2 cellular contexts compared by ENCODE assay signal in the genomic region with DNA sequence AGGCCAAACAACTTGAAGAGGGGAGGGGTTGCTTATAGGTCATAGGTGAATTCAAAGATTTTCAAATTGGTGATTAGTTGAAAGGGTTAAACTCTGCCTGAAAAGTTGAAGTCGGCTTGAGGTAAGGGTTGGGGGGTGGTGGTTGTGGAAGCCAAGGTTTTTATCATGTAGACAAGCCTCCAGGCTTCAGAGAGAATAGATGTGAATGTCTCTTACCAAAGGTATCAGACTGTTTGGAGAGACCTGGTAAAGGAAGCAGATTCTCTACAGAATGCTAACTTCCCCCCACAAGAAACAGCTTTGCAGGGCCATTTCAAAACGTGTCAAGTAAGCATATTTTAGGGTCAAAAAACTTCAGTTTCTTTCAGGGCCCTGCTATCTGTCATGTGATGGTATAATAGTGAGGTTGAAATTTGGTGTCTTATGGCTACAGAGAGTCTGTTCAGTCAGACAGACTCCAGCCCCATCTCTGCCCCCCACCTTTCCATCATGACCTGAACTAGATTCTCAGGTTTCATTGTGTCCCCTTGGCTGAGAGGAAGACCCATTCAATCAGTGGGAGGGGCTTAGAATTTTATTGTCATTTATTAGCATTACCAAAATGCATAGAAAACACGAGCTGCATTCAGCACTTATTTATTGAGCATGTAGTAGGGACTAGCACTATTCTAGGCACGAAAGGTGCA.
A peak's percentile ranks its signal among the peaks of the same experiment; 100 is the strongest.
TF ChIP-seq lines count a peak whose summit lies in the region.

No MANE protein-coding gene starts in this region.

TF ChIP-seq in IMR-90, 13 proteins besides CTCF, POLR2A, EP300 and RAD21:
- TF ChIP-seq FOS (IDR thresholded peaks at IDR 0.05; ENCODE audit: low read depth, low read length) = no peak
- TF ChIP-seq MAFK (IDR thresholded peaks at IDR 0.05; ENCODE audit: low read depth, low read length) = peak; percentile 74

TF ChIP-seq in H1, 55 proteins besides CTCF, POLR2A, EP300 and RAD21:
- TF ChIP-seq, protein P1, sequence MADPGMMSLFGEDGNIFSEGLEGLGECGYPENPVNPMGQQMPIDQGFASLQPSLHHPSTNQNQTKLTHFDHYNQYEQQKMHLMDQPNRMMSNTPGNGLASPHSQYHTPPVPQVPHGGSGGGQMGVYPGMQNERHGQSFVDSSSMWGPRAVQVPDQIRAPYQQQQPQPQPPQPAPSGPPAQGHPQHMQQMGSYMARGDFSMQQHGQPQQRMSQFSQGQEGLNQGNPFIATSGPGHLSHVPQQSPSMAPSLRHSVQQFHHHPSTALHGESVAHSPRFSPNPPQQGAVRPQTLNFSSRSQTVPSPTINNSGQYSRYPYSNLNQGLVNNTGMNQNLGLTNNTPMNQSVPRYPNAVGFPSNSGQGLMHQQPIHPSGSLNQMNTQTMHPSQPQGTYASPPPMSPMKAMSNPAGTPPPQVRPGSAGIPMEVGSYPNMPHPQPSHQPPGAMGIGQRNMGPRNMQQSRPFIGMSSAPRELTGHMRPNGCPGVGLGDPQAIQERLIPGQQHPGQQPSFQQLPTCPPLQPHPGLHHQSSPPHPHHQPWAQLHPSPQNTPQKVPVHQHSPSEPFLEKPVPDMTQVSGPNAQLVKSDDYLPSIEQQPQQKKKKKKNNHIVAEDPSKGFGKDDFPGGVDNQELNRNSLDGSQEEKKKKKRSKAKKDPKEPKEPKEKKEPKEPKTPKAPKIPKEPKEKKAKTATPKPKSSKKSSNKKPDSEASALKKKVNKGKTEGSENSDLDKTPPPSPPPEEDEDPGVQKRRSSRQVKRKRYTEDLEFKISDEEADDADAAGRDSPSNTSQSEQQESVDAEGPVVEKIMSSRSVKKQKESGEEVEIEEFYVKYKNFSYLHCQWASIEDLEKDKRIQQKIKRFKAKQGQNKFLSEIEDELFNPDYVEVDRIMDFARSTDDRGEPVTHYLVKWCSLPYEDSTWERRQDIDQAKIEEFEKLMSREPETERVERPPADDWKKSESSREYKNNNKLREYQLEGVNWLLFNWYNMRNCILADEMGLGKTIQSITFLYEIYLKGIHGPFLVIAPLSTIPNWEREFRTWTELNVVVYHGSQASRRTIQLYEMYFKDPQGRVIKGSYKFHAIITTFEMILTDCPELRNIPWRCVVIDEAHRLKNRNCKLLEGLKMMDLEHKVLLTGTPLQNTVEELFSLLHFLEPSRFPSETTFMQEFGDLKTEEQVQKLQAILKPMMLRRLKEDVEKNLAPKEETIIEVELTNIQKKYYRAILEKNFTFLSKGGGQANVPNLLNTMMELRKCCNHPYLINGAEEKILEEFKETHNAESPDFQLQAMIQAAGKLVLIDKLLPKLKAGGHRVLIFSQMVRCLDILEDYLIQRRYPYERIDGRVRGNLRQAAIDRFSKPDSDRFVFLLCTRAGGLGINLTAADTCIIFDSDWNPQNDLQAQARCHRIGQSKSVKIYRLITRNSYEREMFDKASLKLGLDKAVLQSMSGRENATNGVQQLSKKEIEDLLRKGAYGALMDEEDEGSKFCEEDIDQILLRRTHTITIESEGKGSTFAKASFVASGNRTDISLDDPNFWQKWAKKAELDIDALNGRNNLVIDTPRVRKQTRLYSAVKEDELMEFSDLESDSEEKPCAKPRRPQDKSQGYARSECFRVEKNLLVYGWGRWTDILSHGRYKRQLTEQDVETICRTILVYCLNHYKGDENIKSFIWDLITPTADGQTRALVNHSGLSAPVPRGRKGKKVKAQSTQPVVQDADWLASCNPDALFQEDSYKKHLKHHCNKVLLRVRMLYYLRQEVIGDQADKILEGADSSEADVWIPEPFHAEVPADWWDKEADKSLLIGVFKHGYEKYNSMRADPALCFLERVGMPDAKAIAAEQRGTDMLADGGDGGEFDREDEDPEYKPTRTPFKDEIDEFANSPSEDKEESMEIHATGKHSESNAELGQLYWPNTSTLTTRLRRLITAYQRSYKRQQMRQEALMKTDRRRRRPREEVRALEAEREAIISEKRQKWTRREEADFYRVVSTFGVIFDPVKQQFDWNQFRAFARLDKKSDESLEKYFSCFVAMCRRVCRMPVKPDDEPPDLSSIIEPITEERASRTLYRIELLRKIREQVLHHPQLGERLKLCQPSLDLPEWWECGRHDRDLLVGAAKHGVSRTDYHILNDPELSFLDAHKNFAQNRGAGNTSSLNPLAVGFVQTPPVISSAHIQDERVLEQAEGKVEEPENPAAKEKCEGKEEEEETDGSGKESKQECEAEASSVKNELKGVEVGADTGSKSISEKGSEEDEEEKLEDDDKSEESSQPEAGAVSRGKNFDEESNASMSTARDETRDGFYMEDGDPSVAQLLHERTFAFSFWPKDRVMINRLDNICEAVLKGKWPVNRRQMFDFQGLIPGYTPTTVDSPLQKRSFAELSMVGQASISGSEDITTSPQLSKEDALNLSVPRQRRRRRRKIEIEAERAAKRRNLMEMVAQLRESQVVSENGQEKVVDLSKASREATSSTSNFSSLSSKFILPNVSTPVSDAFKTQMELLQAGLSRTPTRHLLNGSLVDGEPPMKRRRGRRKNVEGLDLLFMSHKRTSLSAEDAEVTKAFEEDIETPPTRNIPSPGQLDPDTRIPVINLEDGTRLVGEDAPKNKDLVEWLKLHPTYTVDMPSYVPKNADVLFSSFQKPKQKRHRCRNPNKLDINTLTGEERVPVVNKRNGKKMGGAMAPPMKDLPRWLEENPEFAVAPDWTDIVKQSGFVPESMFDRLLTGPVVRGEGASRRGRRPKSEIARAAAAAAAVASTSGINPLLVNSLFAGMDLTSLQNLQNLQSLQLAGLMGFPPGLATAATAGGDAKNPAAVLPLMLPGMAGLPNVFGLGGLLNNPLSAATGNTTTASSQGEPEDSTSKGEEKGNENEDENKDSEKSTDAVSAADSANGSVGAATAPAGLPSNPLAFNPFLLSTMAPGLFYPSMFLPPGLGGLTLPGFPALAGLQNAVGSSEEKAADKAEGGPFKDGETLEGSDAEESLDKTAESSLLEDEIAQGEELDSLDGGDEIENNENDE (IDR thresholded peaks at IDR 0.05; ENCODE audit: insufficient replicate concordance, low read length) = no peak
- TF ChIP-seq, protein P2, sequence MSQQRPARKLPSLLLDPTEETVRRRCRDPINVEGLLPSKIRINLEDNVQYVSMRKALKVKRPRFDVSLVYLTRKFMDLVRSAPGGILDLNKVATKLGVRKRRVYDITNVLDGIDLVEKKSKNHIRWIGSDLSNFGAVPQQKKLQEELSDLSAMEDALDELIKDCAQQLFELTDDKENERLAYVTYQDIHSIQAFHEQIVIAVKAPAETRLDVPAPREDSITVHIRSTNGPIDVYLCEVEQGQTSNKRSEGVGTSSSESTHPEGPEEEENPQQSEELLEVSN (IDR thresholded peaks at IDR 0.05) = no peak
- TF ChIP-seq HDAC6 (IDR thresholded peaks at IDR 0.05; ENCODE audit: low read depth, low read length) (no peak), JUND (IDR thresholded peaks at IDR 0.05; ENCODE audit: low read length) (no peak), CBX5 (IDR thresholded peaks at IDR 0.05; ENCODE audit: low read depth, low read length) (no peak), CTBP2 (IDR thresholded peaks at IDR 0.05; ENCODE audit: borderline replicate concordance, insufficient read depth, insufficient read length, low read length) (no peak), POU5F1 (IDR thresholded peaks at IDR 0.05; ENCODE audit: low read depth, low read length) (no peak), SP1 (IDR thresholded peaks at IDR 0.05; ENCODE audit: low read depth, low read length) (0 out of 2 replicates have a peak, but pooled peaks have one; percentile 17), BACH1 (IDR thresholded peaks at IDR 0.05; ENCODE audit: low read length) (no peak), ASH2L (IDR thresholded peaks at IDR 0.05; ENCODE audit: low read length) (peak; percentile 39), PHF8 (conservative IDR thresholded peaks at IDR 0.05; ENCODE audit: low read depth, low read length) (no peak), TEAD4 (IDR thresholded peaks at IDR 0.05; ENCODE audit: low read depth, low read length) (no peak), MAFK (IDR thresholded peaks at IDR 0.05; ENCODE audit: low read depth, low read length) (peak; percentile 44; the same call in 1 of the 2 replicates), KDM5A (IDR thresholded peaks at IDR 0.05; ENCODE audit: low read length) (no peak), POLR2AphosphoS5 (IDR thresholded peaks at IDR 0.05; ENCODE audit: low read depth, low read length) (no peak), CHD1 (IDR thresholded peaks at IDR 0.05; ENCODE audit: low read depth, low read length) (no peak), GABPA (IDR thresholded peaks at IDR 0.05; ENCODE audit: borderline replicate concordance, insufficient read depth, low read length) (no peak), RBBP5 (IDR thresholded peaks at IDR 0.05; ENCODE audit: borderline replicate concordance, low read depth, low read length) (0 out of 2 replicates have a peak, but pooled peaks have one; percentile 30), RNF2 (IDR thresholded peaks at IDR 0.05; ENCODE audit: borderline replicate concordance, low read depth, low read length, missing control alignments, poor library complexity, severe bottlenecking) (no peak)
- TF ChIP-seq, protein P3, sequence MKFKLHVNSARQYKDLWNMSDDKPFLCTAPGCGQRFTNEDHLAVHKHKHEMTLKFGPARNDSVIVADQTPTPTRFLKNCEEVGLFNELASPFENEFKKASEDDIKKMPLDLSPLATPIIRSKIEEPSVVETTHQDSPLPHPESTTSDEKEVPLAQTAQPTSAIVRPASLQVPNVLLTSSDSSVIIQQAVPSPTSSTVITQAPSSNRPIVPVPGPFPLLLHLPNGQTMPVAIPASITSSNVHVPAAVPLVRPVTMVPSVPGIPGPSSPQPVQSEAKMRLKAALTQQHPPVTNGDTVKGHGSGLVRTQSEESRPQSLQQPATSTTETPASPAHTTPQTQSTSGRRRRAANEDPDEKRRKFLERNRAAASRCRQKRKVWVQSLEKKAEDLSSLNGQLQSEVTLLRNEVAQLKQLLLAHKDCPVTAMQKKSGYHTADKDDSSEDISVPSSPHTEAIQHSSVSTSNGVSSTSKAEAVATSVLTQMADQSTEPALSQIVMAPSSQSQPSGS (IDR thresholded peaks at IDR 0.05; ENCODE audit: low read length) = no peak
